In the genomic region with DNA sequence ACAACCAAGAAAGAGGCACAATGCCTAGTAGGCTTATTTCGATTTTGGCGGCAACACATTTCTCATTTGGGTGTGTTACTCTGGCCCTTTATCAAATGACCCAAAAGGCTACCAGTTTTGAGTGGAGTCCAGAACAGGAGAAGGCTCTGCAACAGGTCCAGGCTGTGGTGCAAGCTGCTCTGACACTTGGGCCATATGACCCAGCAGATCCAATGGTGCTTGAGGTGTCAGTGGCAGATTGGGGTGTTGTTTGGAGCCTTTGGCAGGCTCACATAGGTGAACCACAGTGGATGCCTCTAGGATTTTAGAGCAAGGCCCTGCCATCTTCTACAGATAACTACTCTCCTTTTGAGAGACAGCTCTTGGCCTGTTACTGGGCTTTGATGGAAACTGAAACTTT, we compare ENCODE assay signal across 1 cellular context. TPM values are rescaled to one million over a fixed set of nuclear protein-coding genes. Genes with fewer than 3 reads are reported as not detected.
"Had no signal": no experiment of that assay in that cellular context is flagged by ENCODE, and none has a peak within 500 bp of the region (broad histone marks: within the 10 kb centered on the region; RNA-seq: fewer than 3 reads in every experiment).

No MANE protein-coding gene starts in this region.

RNA-seq across cellular contexts. Expression of gene CD82, which starts 17.9 kb away (rescaled TPM):
- total RNA-seq: HepG2 had no signal
